17 cellular contexts compared by ENCODE assay signal in genomic region chr17:42244116-42244515, GRCh38. TPM values are rescaled to one million over a fixed set of nuclear protein-coding genes. Genes with fewer than 3 reads are reported as not detected.
DNase-seq lines count a peak whose midpoint lies in the region; ATAC-seq, FAIRE-seq and TF ChIP-seq lines count a peak whose summit lies in the region.
"Not testable (repeated sequence)": the region's sequence is repeated elsewhere in the genome, so short reads cannot be mapped to it uniquely, and the experiment has no call there.
"Had no signal": no experiment of that assay in that cellular context is flagged by ENCODE, and none has a peak within 500 bp of the region (broad histone marks: within the 10 kb centered on the region; RNA-seq: fewer than 3 reads in every experiment).

No MANE protein-coding gene starts in this region.

- BruUV-seq in K562 (replicated peaks; lab: Mats Ljungman, UMichigan): not testable (repeated sequence)

- DNase-seq in CD8-positive, alpha-beta memory T cell; T-cell; K562 (ENCODE audit: extremely low read depth in 1 of 4, low spot score in 3 of 4); glutamatergic neuron; natural killer cell: not testable (repeated sequence)
- DNase-seq in activated T-cell treated with anti-CD3 and anti-CD28 coated beads, Interleukin-2, amount 50 U/mL, for 1 hour: peak; percentile 3
- DNase-seq in sigmoid colon: peak; percentile 11

- H3K4me1 ChIP-seq in CD8-positive, alpha-beta memory T cell (ENCODE audit: insufficient read depth, low read length): peaks cover 27% of the 10 kb centered on the region
- H3K4me1 ChIP-seq in K562 (replicated peaks in 1 of 2; ENCODE audit: control insufficient read depth in 2 of 2, insufficient read depth in 2 of 2, low read length in 2 of 2) (peaks cover 15 to 23% of the 10 kb centered on the region in 2 experiments; a peak in 3 of 5 replicates), sigmoid colon (peaks cover 0 to 46% (median 38%) of the 10 kb centered on the region in 4 donors)

- H3K27me3 ChIP-seq in CD8-positive, alpha-beta memory T cell (ENCODE audit: insufficient read depth, low read length, poor library complexity, severe bottlenecking); K562 (ENCODE audit: control insufficient read depth in 2 of 2, insufficient read depth in 2 of 2, low read length in 2 of 2); sigmoid colon: not testable (repeated sequence)

- WGBS in K562 (ENCODE audit: insufficient coverage, low coverage, missing lambda C conversion rate): 90% methylated on average over 2 of the region's 3 CpGs
- WGBS in sigmoid colon, 2 donors: 97 to 98% methylated on average over 3 of the region's 3 CpGs

- peaks cover 92% of the 10 kb centered on the region for H3K79me2 ChIP-seq in K562 (ENCODE audit: control insufficient read depth, insufficient read depth, low read length)

- POLR2A ChIA-PET in CD8-positive, alpha-beta memory T cell (lab: Charles Lee): interaction anchor here (0.7 kb wide), 1 partner anchor 355 kb away, joined by 3 read pairs; no protein-coding TSS in a partner anchor
- POLR2A ChIA-PET in T-cell (lab: Charles Lee) (interaction anchor here in 1 of 2 donors (0.6 to 0.7 kb wide), 2 partner anchors 33 to 44 kb away, joined by 3 read pairs; no protein-coding TSS in a partner anchor), K562 (lab: Yijun Ruan, JAX) (interaction anchor here (0.8 kb wide), 2 partner anchors 12 to 108 kb away, joined by 3 read pairs; no protein-coding TSS in a partner anchor)

- not testable (repeated sequence) for TF ChIP-seq CTCF in K562 (IDR thresholded peaks at IDR 0.05 in 2 of 3, conservative IDR thresholded peaks at IDR 0.05 in 1 of 3; ENCODE audit: insufficient read depth in 2 of 3, low read depth in 1 of 3, low read length in 3 of 3); glutamatergic neuron (IDR thresholded peaks at IDR 0.05; ENCODE audit: partially characterized antibody, unreplicated experiment); natural killer cell (IDR thresholded peaks at IDR 0.05); sigmoid colon (IDR thresholded peaks at IDR 0.05)

- CTCF ChIA-PET in CD8-positive, alpha-beta memory T cell (lab: Charles Lee): interaction anchor here (0.7 to 1.6 kb wide), 2 partner anchors 22 to 58 kb away, joined by 3 to 5 read pairs; no protein-coding TSS in a partner anchor
- CTCF ChIA-PET in T-cell (lab: Charles Lee): interaction anchor here in 1 of 2 donors (0.6 kb wide), 1 partner anchor 17 kb away, joined by 3 read pairs; no protein-coding TSS in a partner anchor
- CTCF ChIA-PET in K562 (lab: Yijun Ruan, JAX; ENCODE audit: low intra/inter-chr PET ratio): not testable (repeated sequence)

- not testable (repeated sequence) for ATAC-seq in T-cell (replicated peaks in 1 of 4); K562; natural killer cell

- not testable (repeated sequence) for H3K9me3 Mint-ChIP-seq in CD8-positive, alpha-beta memory T cell; T-cell; glutamatergic neuron (ENCODE audit: unreplicated experiment); natural killer cell

- H3K4me3 Mint-ChIP-seq in CD8-positive, alpha-beta memory T cell; T-cell; natural killer cell: not testable (repeated sequence)
- peak overlapping the region; percentile 46 for H3K4me3 Mint-ChIP-seq in glutamatergic neuron (ENCODE audit: unreplicated experiment)

- peak overlapping the region in 7 of 8 donors; percentile 24 to 69 (median 46) for H3K27ac Mint-ChIP-seq in CD8-positive, alpha-beta memory T cell
- H3K27ac Mint-ChIP-seq in T-cell (peak overlapping the region; percentile 46 to 64), glutamatergic neuron (ENCODE audit: unreplicated experiment) (peak overlapping the region; percentile 72), natural killer cell (peak overlapping the region; percentile 12 to 50)

- H3K27me3 Mint-ChIP-seq in CD8-positive, alpha-beta memory T cell; T-cell; glutamatergic neuron (ENCODE audit: unreplicated experiment); natural killer cell (ENCODE audit: low read depth in 2 of 2): not testable (repeated sequence)

- H3K9ac ChIP-seq in K562 (ENCODE audit: insufficient read depth in 1 of 2, low read depth in 2 of 2, low read length in 2 of 2): not testable (repeated sequence)

- H3K9me3 ChIP-seq in CD8-positive, alpha-beta memory T cell (ENCODE audit: low read length); K562 (replicated peaks; ENCODE audit: control insufficient read depth, insufficient read depth, low read depth, low read length); sigmoid colon: not testable (repeated sequence)

- not testable (repeated sequence) for H3K36me3 Mint-ChIP-seq in CD8-positive, alpha-beta memory T cell; T-cell; glutamatergic neuron (ENCODE audit: unreplicated experiment); natural killer cell

- not testable (repeated sequence) for FAIRE-seq in K562 (lab: Jason Lieb, UNC)

- not testable (repeated sequence) for TF ChIP-seq RAD21 in K562 (CRISPR knock-in tag; conservative IDR thresholded peaks at IDR 0.05 in 1 of 2, IDR thresholded peaks at IDR 0.05 in 1 of 2)

- intact Hi-C loops in K562 (cut with micrococcal nuclease); natural killer cell (cut with micrococcal nuclease); sigmoid colon (cut with DNase I): not testable (repeated sequence)

- not testable (repeated sequence) for TF ChIP-seq EP300 in K562 (IDR thresholded peaks at IDR 0.05; ENCODE audit: low read length); sigmoid colon (IDR thresholded peaks at IDR 0.05)

- H3K4me3 ChIP-seq in CD8-positive, alpha-beta memory T cell (ENCODE audit: low read length); K562; sigmoid colon: not testable (repeated sequence)

- peaks cover 55 to 75% (median 68%) of the 10 kb centered on the region in 3 donors for H3K4me1 Mint-ChIP-seq in CD8-positive, alpha-beta memory T cell
- H3K4me1 Mint-ChIP-seq in T-cell: peaks cover 60 to 73% (median 70%) of the 10 kb centered on the region in 3 donors
- H3K4me1 Mint-ChIP-seq in glutamatergic neuron (ENCODE audit: low read depth, unreplicated experiment): peaks cover 29% of the 10 kb centered on the region
- peaks cover 30 to 40% of the 10 kb centered on the region in 2 donors for H3K4me1 Mint-ChIP-seq in natural killer cell

- not testable (repeated sequence) for H3K27ac ChIP-seq in CD8-positive, alpha-beta memory T cell (ENCODE audit: low read depth, low read length); K562 (ENCODE audit: extremely low read depth, low read depth, low read length)
- peak overlapping the region in 1 of 4 donors; percentile 5 for H3K27ac ChIP-seq in sigmoid colon

- not testable (repeated sequence) for H2AFZ ChIP-seq in K562 (ENCODE audit: low read depth, low read length)

- in situ Hi-C loops in K562 (cut with MboI): not testable (repeated sequence)

- not testable (repeated sequence) for H3K9me1 ChIP-seq in K562 (ENCODE audit: control insufficient read depth, insufficient read depth, low read length)

- H3K4me2 ChIP-seq in K562 (ENCODE audit: insufficient read depth, low read length): not testable (repeated sequence)

- H3K36me3 ChIP-seq in CD8-positive, alpha-beta memory T cell (ENCODE audit: insufficient read depth, low read length); sigmoid colon: not testable (repeated sequence)
- peaks cover 35% of the 10 kb centered on the region; the same call in 2 of the 3 replicates for H3K36me3 ChIP-seq in K562 (ENCODE audit: control insufficient read depth, insufficient read depth, low read length)

- not testable (repeated sequence) for H4K20me1 ChIP-seq in K562 (replicated peaks; ENCODE audit: control insufficient read depth, insufficient read depth, low read length)

- not testable (repeated sequence) for TF ChIP-seq POLR2A in K562 (conservative IDR thresholded peaks at IDR 0.05); sigmoid colon (IDR thresholded peaks at IDR 0.05)

RNA-seq across cellular contexts. Expression of gene STAT5B, which starts 32.1 kb away (rescaled TPM):
- total RNA-seq in CD8-positive, alpha-beta memory T cell: 100 to 1,000 TPM; 124 to 132 TPM
- polyA plus RNA-seq in CD8-positive, alpha-beta memory T cell: 108 TPM
- total RNA-seq in T-cell (100 to 1,000 TPM; 178 to 205 (median 186) TPM), K562 (2014; rRNA removed) (92.4 and 113 TPM in 2 replicates), K562 (2014; rRNA removed; fragmentation: Illumina TruSeq; extraction: Trizol) (75.5 and 75.7 TPM in 2 replicates), K562 (2015; rRNA removed; fragmentation: Illumina TruSeq; extraction: Trizol) (63.5 and 65.2 TPM in 2 replicates), K562 (2021) (134 TPM in 2 replicates), glutamatergic neuron (ENCODE audit: unreplicated experiment) (31.9 TPM), natural killer cell (100 to 1,000 TPM in 2 of 3 donors, 10 to 100 TPM in 1; 79.9 to 112 (median 103) TPM), sigmoid colon (100 to 1,000 TPM in 1 of 4 donors, 10 to 100 TPM in 3; 93.5 to 117 (median 98.4) TPM)
- 425 and 510 TPM in 2 replicates for total RNA-seq in K562 (2011; cell fraction: chromatin; rRNA removed; ENCODE audit: low replicate concordance)
- 258 and 266 TPM in 2 replicates for total RNA-seq in K562 (2011; cell fraction: nucleolus; rRNA removed)
- 265 and 278 TPM in 2 replicates for total RNA-seq in K562 (2011; cell fraction: nucleoplasm; rRNA removed)
- polyA plus RNA-seq in K562 (2011; rRNA removed) (147 and 176 TPM in 2 replicates), K562 (2014; fragmentation: Illumina TruSeq; extraction: Trizol) (117 and 130 TPM in 2 replicates), K562 (2014; fragmentation: Nextera tagmentation; extraction: Ambion mirVana) (10 to 100 TPM; 20.8 to 23.5 TPM), K562 (2014; rRNA removed) (109 and 124 TPM in 2 replicates), sigmoid colon (10 to 100 TPM; 11.3 to 37.5 (median 13.2) TPM)
- 94.2 and 122 TPM in 2 replicates for polyA plus RNA-seq in K562 (2011; cell fraction: cytosol; rRNA removed)
- polyA plus RNA-seq in K562 (2011; cell fraction: nucleus; rRNA removed): 190 and 298 TPM in 2 replicates
- 79.5 and 138 TPM in 2 replicates for polyA plus RNA-seq in K562 (2012)
- 101 and 127 TPM in 2 replicates for polyA minus RNA-seq in K562 (2011; rRNA and poly(A)+ RNA removed)
- 79.7 and 81.7 TPM in 2 replicates for polyA minus RNA-seq in K562 (2011; cell fraction: cytosol; rRNA and poly(A)+ RNA removed)
- polyA minus RNA-seq in K562 (2011; cell fraction: nucleus; rRNA and poly(A)+ RNA removed): 54.4 and 60.3 TPM in 2 replicates

RNA-seq across cellular contexts. Expression of gene STAT5A, which starts 44.2 kb away (rescaled TPM):
- 100 to 1,000 TPM; 259 to 263 TPM for total RNA-seq in CD8-positive, alpha-beta memory T cell
- 90.3 TPM for polyA plus RNA-seq in CD8-positive, alpha-beta memory T cell
- total RNA-seq in T-cell (100 to 1,000 TPM; 141 to 160 (median 147) TPM), K562 (2014; rRNA removed) (391 and 467 TPM in 2 replicates), K562 (2014; rRNA removed; fragmentation: Illumina TruSeq; extraction: Trizol) (156 and 174 TPM in 2 replicates), K562 (2015; rRNA removed; fragmentation: Illumina TruSeq; extraction: Trizol) (177 and 195 TPM in 2 replicates), K562 (2021) (377 and 414 TPM in 2 replicates), glutamatergic neuron (ENCODE audit: unreplicated experiment) (3.4 TPM), natural killer cell (100 to 1,000 TPM; 112 to 135 (median 117) TPM), sigmoid colon (10 to 100 TPM; 57.2 to 91.0 (median 80.8) TPM)
- total RNA-seq in K562 (2011; cell fraction: chromatin; rRNA removed; ENCODE audit: low replicate concordance): 251 and 757 TPM in 2 replicates
- 428 and 505 TPM in 2 replicates for total RNA-seq in K562 (2011; cell fraction: nucleolus; rRNA removed)
- total RNA-seq in K562 (2011; cell fraction: nucleoplasm; rRNA removed): 262 and 311 TPM in 2 replicates
- polyA plus RNA-seq in K562 (2011; rRNA removed) (131 and 196 TPM in 2 replicates), K562 (2014; fragmentation: Illumina TruSeq; extraction: Trizol) (379 and 415 TPM in 2 replicates), K562 (2014; fragmentation: Nextera tagmentation; extraction: Ambion mirVana) (10 to 100 TPM; 79.9 to 81.8 TPM), K562 (2014; rRNA removed) (239 and 248 TPM in 2 replicates), sigmoid colon (10 to 100 TPM in 2 of 3 donors, 1 to 10 TPM in 1; 7.4 to 39.2 (median 13.2) TPM)
- polyA plus RNA-seq in K562 (2011; cell fraction: cytosol; rRNA removed): 76.7 and 247 TPM in 2 replicates
- polyA plus RNA-seq in K562 (2011; cell fraction: nucleus; rRNA removed): 268 and 853 TPM in 2 replicates
- 303 and 408 TPM in 2 replicates for polyA plus RNA-seq in K562 (2012)
- 114 and 250 TPM in 2 replicates for polyA minus RNA-seq in K562 (2011; rRNA and poly(A)+ RNA removed)
- polyA minus RNA-seq in K562 (2011; cell fraction: cytosol; rRNA and poly(A)+ RNA removed): 124 and 299 TPM in 2 replicates
- 105 and 217 TPM in 2 replicates for polyA minus RNA-seq in K562 (2011; cell fraction: nucleus; rRNA and poly(A)+ RNA removed)

RNA-seq across cellular contexts. Expression of gene GHDC, which starts 49.8 kb away (rescaled TPM):
- total RNA-seq in CD8-positive, alpha-beta memory T cell: 10 to 100 TPM; 18.4 to 21.7 TPM
- polyA plus RNA-seq in CD8-positive, alpha-beta memory T cell: 23.1 TPM
- total RNA-seq in T-cell (10 to 100 TPM; 15.8 to 26.2 (median 22.5) TPM), K562 (2014; rRNA removed) (20.3 and 20.8 TPM in 2 replicates), K562 (2014; rRNA removed; fragmentation: Illumina TruSeq; extraction: Trizol) (5.0 and 5.6 TPM in 2 replicates), K562 (2015; rRNA removed; fragmentation: Illumina TruSeq; extraction: Trizol) (10.4 and 11.2 TPM in 2 replicates), K562 (2021) (21.1 and 23.2 TPM in 2 replicates), glutamatergic neuron (ENCODE audit: unreplicated experiment) (5.3 TPM), natural killer cell (10 to 100 TPM; 19.5 to 24.6 (median 22.8) TPM), sigmoid colon (10 to 100 TPM; 32.1 to 76.0 (median 42.4) TPM)
- 26.6 and 66.9 TPM in 2 replicates for total RNA-seq in K562 (2011; cell fraction: chromatin; rRNA removed; ENCODE audit: low replicate concordance)
- total RNA-seq in K562 (2011; cell fraction: nucleolus; rRNA removed): 67.5 and 75.5 TPM in 2 replicates
- total RNA-seq in K562 (2011; cell fraction: nucleoplasm; rRNA removed): 39.0 and 46.6 TPM in 2 replicates
- polyA plus RNA-seq in K562 (2011; rRNA removed) (12.0 and 12.9 TPM in 2 replicates), K562 (2014; fragmentation: Illumina TruSeq; extraction: Trizol) (7.8 and 12.4 TPM in 2 replicates), K562 (2014; fragmentation: Nextera tagmentation; extraction: Ambion mirVana) (under 1 TPM; 0.65 to 0.87 TPM), K562 (2014; rRNA removed) (20.8 and 20.9 TPM in 2 replicates), sigmoid colon (10 to 100 TPM in 1 of 3 donors, 1 to 10 TPM in 2; 5.8 to 25.8 (median 7.2) TPM)
- 9.1 and 31.3 TPM in 2 replicates for polyA plus RNA-seq in K562 (2011; cell fraction: cytosol; rRNA removed)
- polyA plus RNA-seq in K562 (2011; cell fraction: nucleus; rRNA removed): 57.1 and 77.6 TPM in 2 replicates
- polyA plus RNA-seq in K562 (2012): 14.5 and 28.1 TPM in 2 replicates
- polyA minus RNA-seq in K562 (2011; rRNA and poly(A)+ RNA removed): 3.5 and 7.4 TPM in 2 replicates
- 9.6 and 12.1 TPM in 2 replicates for polyA minus RNA-seq in K562 (2011; cell fraction: cytosol; rRNA and poly(A)+ RNA removed)
- polyA minus RNA-seq in K562 (2011; cell fraction: nucleus; rRNA and poly(A)+ RNA removed): 16.6 and 17.0 TPM in 2 replicates

RNA-seq across cellular contexts. Expression of gene HCRT, which starts 58.9 kb away (rescaled TPM):
- total RNA-seq in CD8-positive, alpha-beta memory T cell: not detected
- polyA plus RNA-seq in CD8-positive, alpha-beta memory T cell: not detected
- total RNA-seq in T-cell (not detected), K562 (2014; rRNA removed) (not detected in 2 replicates), K562 (2014; rRNA removed; fragmentation: Illumina TruSeq; extraction: Trizol) (not detected in 2 replicates), K562 (2015; rRNA removed; fragmentation: Illumina TruSeq; extraction: Trizol) (not detected in 2 replicates), K562 (2021) (not detected in 2 replicates), glutamatergic neuron (ENCODE audit: unreplicated experiment) (not detected), natural killer cell (not detected), sigmoid colon (not detected)
- not detected in 2 replicates for total RNA-seq in K562 (2011; cell fraction: chromatin; rRNA removed; ENCODE audit: low replicate concordance)
- not detected in 2 replicates for total RNA-seq in K562 (2011; cell fraction: nucleolus; rRNA removed)
- not detected in 2 replicates for total RNA-seq in K562 (2011; cell fraction: nucleoplasm; rRNA removed)
- polyA plus RNA-seq in K562 (2011; rRNA removed) (not detected in 2 replicates), K562 (2014; fragmentation: Illumina TruSeq; extraction: Trizol) (not detected in 2 replicates), K562 (2014; fragmentation: Nextera tagmentation; extraction: Ambion mirVana) (not detected), K562 (2014; rRNA removed) (not detected in 2 replicates), sigmoid colon (not detected)
- not detected in 2 replicates for polyA plus RNA-seq in K562 (2011; cell fraction: cytosol; rRNA removed)
- polyA plus RNA-seq in K562 (2011; cell fraction: nucleus; rRNA removed): not detected in 2 replicates
- polyA plus RNA-seq in K562 (2012): not detected in 2 replicates
- polyA minus RNA-seq in K562 (2011; rRNA and poly(A)+ RNA removed): not detected in 2 replicates
- not detected in 2 replicates for polyA minus RNA-seq in K562 (2011; cell fraction: cytosol; rRNA and poly(A)+ RNA removed)
- not detected in 2 replicates for polyA minus RNA-seq in K562 (2011; cell fraction: nucleus; rRNA and poly(A)+ RNA removed)
- total RNA-seq: A172, A673, Calu3, Daoy, G401, GM23338, H4, H9, HFFc6 had no signal
- polyA plus RNA-seq: BJ, GM23338 had no signal

Comparison
In these comparisons a context has a peak if more than half of its experiments do, and no peak if none do; other contexts are left out.
1. RNA of gene STAT5A, which starts 44.2 kb away (total RNA-seq): 156 to 757 TPM in K562, 259 to 263 TPM in CD8-positive, alpha-beta memory T cell, 141 to 160 TPM in T-cell, 112 to 135 TPM in natural killer cell and 57.2 to 91.0 TPM in sigmoid colon; 3.4 TPM in glutamatergic neuron (single experiment); every median in the first group is over 10 times any median in the second.
2. Peak in every context shown above with its lines, with median percentiles within 50 percentile points of each other: H3K27ac Mint-ChIP-seq.